In the genomic region with DNA sequence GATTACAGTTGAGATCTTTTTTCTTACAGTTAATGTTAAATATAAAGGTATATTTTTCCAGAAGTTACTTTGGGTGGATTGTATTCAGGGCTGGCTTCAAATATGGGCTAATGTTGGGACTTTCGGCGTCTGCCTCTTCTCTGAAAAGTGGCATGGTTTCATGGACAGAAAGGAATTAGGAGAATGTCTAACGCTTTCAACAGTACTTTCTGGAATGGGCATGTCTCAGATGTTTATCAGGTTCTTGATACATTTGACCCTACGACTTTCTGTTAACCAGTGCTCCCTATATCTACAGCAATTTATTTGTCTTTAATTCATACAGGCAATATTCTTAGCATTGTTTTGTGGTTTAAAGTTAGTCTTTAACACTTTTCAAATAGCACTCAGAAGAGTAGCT, we compare ENCODE assay signal across 21 cellular contexts. TPM values are rescaled to one million over a fixed set of nuclear protein-coding genes. Genes with fewer than 3 reads are reported as not detected.
"Had no signal": no experiment of that assay in that cellular context is flagged by ENCODE, and none has a peak within 500 bp of the region (broad histone marks: within the 10 kb centered on the region; RNA-seq: fewer than 3 reads in every experiment).

No MANE protein-coding gene starts in this region.

- H3K36me3 ChIP-seq: breast epithelium, gastrocnemius medialis, heart right ventricle had no signal

- H3K4me1 ChIP-seq: breast epithelium had no signal

- H3K27me3 ChIP-seq: breast epithelium, dorsolateral prefrontal cortex, gastrocnemius medialis, heart right ventricle had no signal

- DNase-seq: activated CD4-positive, alpha-beta T cell treated with anti-CD3 and anti-CD28 coated beads, Interleukin-2, amount 10 ng/mL, durations not matched to agents 24 days and 14 days; activated CD4-positive, CD25-positive, alpha-beta regulatory T cell; activated CD8-positive, alpha-beta memory T cell treated with anti-CD3 and anti-CD28 coated beads, Interleukin-2, amount 50 U/mL, for 4 hours; activated CD8-positive, alpha-beta T cell treated with anti-CD3 and anti-CD28 coated beads, Interleukin-2, amount 10 ng/mL, durations not matched to agents 7 days and 5 days; activated gamma-delta T cell treated with Interleukin-2 at 50 U/mL for 16 hours; activated T-cell treated with anti-CD3 and anti-CD28 coated beads, Interleukin-2, amount 50 U/mL, for 48 hours; amygdala; dorsolateral prefrontal cortex; erythroblast; gastrocnemius medialis; heart right ventricle; left colon; mucosa of descending colon; naive thymus-derived CD8-positive, alpha-beta T cell; right cardiac atrium; small intestine; stimulated activated naive CD8-positive, alpha-beta T cell treated with anti-CD3 and anti-CD28 coated beads, Interleukin-15, amount 100 ng/mL, for 72 hours; SW 1271 had no signal

- H3K4me1 Mint-ChIP-seq: activated CD4-positive, alpha-beta T cell treated with anti-CD3 and anti-CD28 coated beads, Interleukin-2, amount 10 ng/mL, durations not matched to agents 24 days and 14 days; naive thymus-derived CD8-positive, alpha-beta T cell; stimulated activated naive CD8-positive, alpha-beta T cell treated with anti-CD3 and anti-CD28 coated beads, Interleukin-15, amount 100 ng/mL, for 72 hours had no signal

- H3K4me3 ChIP-seq: breast epithelium, dorsolateral prefrontal cortex, gastrocnemius medialis, heart right ventricle, lung, mucosa of descending colon had no signal

- H3K27ac ChIP-seq: breast epithelium, gastrocnemius medialis, heart right ventricle had no signal

- H3K36me3 Mint-ChIP-seq: activated naive CD8-positive, alpha-beta T cell; naive thymus-derived CD8-positive, alpha-beta T cell had no signal

- H3K4me3 Mint-ChIP-seq: activated CD4-positive, alpha-beta T cell treated with anti-CD3 and anti-CD28 coated beads, Interleukin-2, amount 10 ng/mL, durations not matched to agents 24 days and 14 days; activated CD8-positive, alpha-beta T cell treated with anti-CD3 and anti-CD28 coated beads, Interleukin-2, amount 10 ng/mL, durations not matched to agents 7 days and 5 days; activated naive CD8-positive, alpha-beta T cell; naive thymus-derived CD8-positive, alpha-beta T cell; stimulated activated naive CD8-positive, alpha-beta T cell treated with anti-CD3 and anti-CD28 coated beads, Interleukin-15, amount 100 ng/mL, for 72 hours had no signal

- H3K9me3 Mint-ChIP-seq: activated CD4-positive, alpha-beta T cell treated with anti-CD3 and anti-CD28 coated beads, Interleukin-2, amount 10 ng/mL, durations not matched to agents 24 days and 14 days; naive thymus-derived CD8-positive, alpha-beta T cell; stimulated activated naive CD8-positive, alpha-beta T cell treated with anti-CD3 and anti-CD28 coated beads, Interleukin-15, amount 100 ng/mL, for 72 hours had no signal

- H3K27ac Mint-ChIP-seq: activated CD4-positive, alpha-beta T cell treated with anti-CD3 and anti-CD28 coated beads, Interleukin-2, amount 10 ng/mL, durations not matched to agents 24 days and 14 days; activated CD8-positive, alpha-beta T cell treated with anti-CD3 and anti-CD28 coated beads, Interleukin-2, amount 10 ng/mL, durations not matched to agents 7 days and 5 days; activated naive CD8-positive, alpha-beta T cell; naive thymus-derived CD8-positive, alpha-beta T cell; stimulated activated naive CD8-positive, alpha-beta T cell treated with anti-CD3 and anti-CD28 coated beads, Interleukin-15, amount 100 ng/mL, for 72 hours had no signal

- H3K9me3 ChIP-seq: breast epithelium, gastrocnemius medialis, heart right ventricle, mucosa of descending colon had no signal

RNA-seq across cellular contexts. Expression of a gene that starts 33.7 kb away (rescaled TPM):
- polyA plus RNA-seq: naive thymus-derived CD8-positive, alpha-beta T cell had no signal
